8 cellular contexts compared by ENCODE assay signal in genomic region chr17:28763804-28764266, GRCh38. TPM values are rescaled to one million over a fixed set of nuclear protein-coding genes. Genes with fewer than 3 reads are reported as not detected.
A peak's percentile ranks its signal among the peaks of the same experiment; 100 is the strongest.
DNase-seq lines count a peak whose midpoint lies in the region; ATAC-seq and TF ChIP-seq lines count a peak whose summit lies in the region.

No MANE protein-coding gene starts in this region.

- CTCF ChIA-PET in RWPE1 (lab: Yijun Ruan, JAX): interaction anchor here (0.6 to 4.2 kb wide), 23 partner anchors 8 to 190 kb away, joined by 3 to 25 read pairs (median 4); partner anchors contain the start of genes DHRS13, FAM222B and TLCD1

- peaks cover 5% of the 10 kb centered on the region for H3K36me3 Mint-ChIP-seq in osteocyte (ENCODE audit: unreplicated experiment)

- H3K27ac Mint-ChIP-seq in osteocyte (ENCODE audit: unreplicated experiment): peak overlapping the region; percentile 36

- POLR2A ChIA-PET in RWPE1 (lab: Yijun Ruan, JAX; ENCODE audit: low non-redundant PET): interaction anchor here (0.5 kb wide), 1 partner anchor 49 kb away, joined by 8 read pairs; no protein-coding TSS in a partner anchor

- H3K4me3 Mint-ChIP-seq in osteocyte (ENCODE audit: unreplicated experiment): no peak overlapping the region

- H3K27ac ChIP-seq in RWPE1 (peak overlapping the region; percentile 57), upper lobe of right lung (no peak overlapping the region)

- H3K27me3 ChIP-seq in upper lobe of right lung: no peaks in the 10 kb centered on the region

- peaks cover 21% of the 10 kb centered on the region for H3K4me1 ChIP-seq in upper lobe of right lung

- no peaks in the 10 kb centered on the region for H3K27me3 Mint-ChIP-seq in osteocyte (ENCODE audit: unreplicated experiment)

- peaks cover 13% of the 10 kb centered on the region for H3K4me1 Mint-ChIP-seq in osteocyte (ENCODE audit: unreplicated experiment)

- H3K9me3 Mint-ChIP-seq in osteocyte (ENCODE audit: unreplicated experiment): no peaks in the 10 kb centered on the region

- H3K4me3 ChIP-seq in GM12864 (ENCODE audit: low read depth, low read length) (no peak overlapping the region), fibroblast of the aortic adventitia (ENCODE audit: low read depth, low read length) (no peak overlapping the region), upper lobe of right lung (no peak overlapping the region)

- H3K9me3 ChIP-seq in upper lobe of right lung: no peaks in the 10 kb centered on the region

- peak; percentile 74 for TF ChIP-seq CTCF in GM12864 (IDR thresholded peaks at IDR 0.05; ENCODE audit: low read depth, low read length, missing control alignments)
- TF ChIP-seq CTCF in RWPE1 (conservative IDR thresholded peaks at IDR 0.05; ENCODE audit: low read depth): peak; percentile 87
- peak; percentile 85 for TF ChIP-seq CTCF in fibroblast of the aortic adventitia (IDR thresholded peaks at IDR 0.05; ENCODE audit: insufficient read depth, low read length)
- peak; percentile 94 for TF ChIP-seq CTCF in osteocyte (IDR thresholded peaks at IDR 0.05)
- peak; percentile 96 for TF ChIP-seq CTCF in upper lobe of right lung (IDR thresholded peaks at IDR 0.05)

- ATAC-seq in upper lobe of right lung (peak; percentile 83), GM21737 (IDR thresholded peaks at IDR 0.05; ENCODE audit: unreplicated experiment) (no peak)

- peaks cover 29% of the 10 kb centered on the region for H3K36me3 ChIP-seq in upper lobe of right lung

- intact Hi-C loops in upper lobe of right lung (cut with DNase I): loop anchor here (10.0 kb wide), 1 partner anchor 151 kb away; no protein-coding TSS in a partner anchor

- DNase-seq in GM12864 (ENCODE audit: low read depth) (no peak), LHCN-M2 (ENCODE audit: low read depth) (peak; percentile 76), RWPE1 (ENCODE audit: low spot score) (peak; percentile 61), fibroblast of the aortic adventitia (ENCODE audit: low read depth) (peak; percentile 88), osteocyte (ENCODE audit: extremely low spot score, unreplicated experiment) (no peak), upper lobe of right lung (no peak)
- peak; percentile 54 to 65 for DNase-seq in activated T-helper 1 cell treated with anti-CD3 and anti-CD28 coated beads, Interleukin-2, amount 50 U/mL, for 16 hours (ENCODE audit: low read depth in 1 of 2, low spot score in 1 of 2)

RNA-seq across cellular contexts. Expression of gene TRAF4, which starts 20.0 kb away (rescaled TPM):
- total RNA-seq in LHCN-M2 (2014; rRNA removed): 37.4 and 57.5 TPM in 2 replicates
- 47.5 TPM for polyA plus RNA-seq in LHCN-M2 (2012)
- total RNA-seq in fibroblast of the aortic adventitia (ENCODE audit: low replicate concordance): 8.1 and 21.3 TPM in 2 replicates
- 76.1 and 95.5 TPM in 2 replicates for total RNA-seq in osteocyte
- total RNA-seq in upper lobe of right lung: 65.9 TPM

RNA-seq across cellular contexts. Expression of gene NEK8, which starts 35.2 kb away (rescaled TPM):
- 2.2 and 3.4 TPM in 2 replicates for total RNA-seq in LHCN-M2 (2014; rRNA removed)
- 3.5 TPM for polyA plus RNA-seq in LHCN-M2 (2012)
- 4.9 and 6.8 TPM in 2 replicates for total RNA-seq in fibroblast of the aortic adventitia (ENCODE audit: low replicate concordance)
- 8.5 and 9.9 TPM in 2 replicates for total RNA-seq in osteocyte
- 8.4 TPM for total RNA-seq in upper lobe of right lung

RNA-seq across cellular contexts. Expression of gene TLCD1, which starts 37.8 kb away (rescaled TPM):
- total RNA-seq in LHCN-M2 (2014; rRNA removed): 9.2 and 9.9 TPM in 2 replicates
- polyA plus RNA-seq in LHCN-M2 (2012): 13.4 TPM
- 7.8 TPM in 1 of 2 replicates, not detected in the other for total RNA-seq in fibroblast of the aortic adventitia (ENCODE audit: low replicate concordance)
- total RNA-seq in osteocyte: 3.8 and 5.8 TPM in 2 replicates
- 16.2 TPM for total RNA-seq in upper lobe of right lung

RNA-seq across cellular contexts. Expression of gene RPL23A, which starts 44.0 kb away (rescaled TPM):
- 312 and 418 TPM in 2 replicates for total RNA-seq in LHCN-M2 (2014; rRNA removed)
- polyA plus RNA-seq in LHCN-M2 (2012): 1,213 TPM
- total RNA-seq in fibroblast of the aortic adventitia (ENCODE audit: low replicate concordance): 322 and 1,093 TPM in 2 replicates
- 1,390 and 1,395 TPM in 2 replicates for total RNA-seq in osteocyte
- 1,221 TPM for total RNA-seq in upper lobe of right lung

RNA-seq across cellular contexts. Expression of gene RAB34, which starts 46.2 kb away (rescaled TPM):
- total RNA-seq in LHCN-M2 (2014; rRNA removed) (396 and 449 TPM in 2 replicates), fibroblast of the aortic adventitia (ENCODE audit: low replicate concordance) (154 and 412 TPM in 2 replicates), osteocyte (153 TPM in 2 replicates), upper lobe of right lung (63.5 TPM)
- 247 TPM for polyA plus RNA-seq in LHCN-M2 (2012)

Comparison
In these comparisons a context has a peak if more than half of its experiments do, and no peak if none do; other contexts are left out.
1. DNase-seq: peak in LHCN-M2 (single experiment), RWPE1 (single experiment), activated T-helper 1 cell treated with anti-CD3 and anti-CD28 coated beads, Interleukin-2, amount 50 U/mL, for 16 hours (2 of 2) and fibroblast of the aortic adventitia (single experiment); none in GM12864 (single experiment), osteocyte (single experiment) and upper lobe of right lung (single experiment).
2. Peak in every context shown above with its lines, with median percentiles within 50 percentile points of each other: CTCF ChIP-seq.